Comparison of ENCODE assay signal across 8 cellular contexts in the genomic region with DNA sequence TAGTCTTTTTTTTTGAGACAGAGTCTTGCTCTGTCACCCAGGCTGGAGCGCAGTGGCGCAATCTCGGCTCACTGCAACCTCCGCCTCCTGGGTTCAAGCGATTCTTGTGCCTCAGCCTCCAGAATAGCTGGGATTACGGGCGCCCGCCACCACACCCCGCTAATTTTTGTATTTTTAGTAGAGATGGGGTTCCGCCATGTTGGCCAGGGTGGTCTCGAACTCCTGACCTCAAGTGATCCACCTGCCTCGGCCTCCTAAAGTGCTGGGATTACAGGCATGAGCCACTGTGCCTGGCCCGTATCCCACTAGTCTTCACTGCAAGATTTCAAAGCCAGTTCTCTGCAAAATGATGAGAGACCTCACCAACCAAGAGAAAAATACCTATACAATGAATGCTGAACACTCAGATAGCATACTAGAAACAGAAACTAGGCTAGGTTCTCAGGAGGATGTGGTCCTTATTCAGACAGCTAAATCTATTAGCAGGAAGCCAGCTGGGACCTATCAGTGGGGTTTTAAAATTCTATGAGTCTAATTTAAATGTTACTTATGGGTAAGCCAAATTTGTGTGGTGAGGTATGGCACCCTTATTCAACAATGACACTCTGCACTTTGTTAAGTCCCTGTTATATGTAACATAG.
DNase-seq lines count a peak whose midpoint lies in the region; ATAC-seq and TF ChIP-seq lines count a peak whose summit lies in the region.
"Not testable (repeated sequence)": the region's sequence is repeated elsewhere in the genome, so short reads cannot be mapped to it uniquely, and the experiment has no call there.

No MANE protein-coding gene starts in this region.

- not testable (repeated sequence) for H3K9ac ChIP-seq in BLaER1 treated with 17β-estradiol and CSF1 and Interleukin-3, amounts not matched to agents 10 nM and 100 nM

- POLR2A ChIA-PET in activated CD8-positive, alpha-beta T cell treated with anti-CD3 and anti-CD28 coated beads for 36 hours (lab: Charles Lee), result interaction anchor here (1.1 to 2.2 kb wide), 4 partner anchors 9 to 75 kb away, joined by 3 to 11 read pairs (median 4); no protein-coding TSS in a partner anchor

- not testable (repeated sequence) for H4K20me1 ChIP-seq in BLaER1 treated with 17β-estradiol and CSF1 and Interleukin-3, amounts not matched to agents 10 nM and 100 nM

- not testable (repeated sequence) for TF ChIP-seq CTCF in activated CD8-positive, alpha-beta T cell treated with anti-CD3 and anti-CD28 coated beads for 36 hours (IDR thresholded peaks at IDR 0.05)

- not testable (repeated sequence) for H3K4me3 ChIP-seq in BLaER1 treated with 17β-estradiol and CSF1 and Interleukin-3, amounts not matched to agents 10 nM and 100 nM

- peak overlapping the region in 9 of 11 experiments; percentile 7 to 83 (median 56); a peak in 17 of 22 replicates for H3K4me2 ChIP-seq in BLaER1 treated with 17β-estradiol and CSF1 and Interleukin-3, amounts not matched to agents 10 nM and 100 nM

- not testable (repeated sequence) for H3K27me3 Mint-ChIP-seq in activated CD8-positive, alpha-beta T cell treated with anti-CD3 and anti-CD28 coated beads for 36 hours; memory B cell

- H3K9me3 Mint-ChIP-seq in activated CD8-positive, alpha-beta T cell treated with anti-CD3 and anti-CD28 coated beads for 36 hours; memory B cell: not testable (repeated sequence)

- peak; percentile 72 for ATAC-seq in GM18517 (IDR thresholded peaks at IDR 0.05; ENCODE audit: unreplicated experiment)
- ATAC-seq in GM19395 (IDR thresholded peaks at IDR 0.05; ENCODE audit: unreplicated experiment), result peak; percentile 73
- peak; percentile 62 for ATAC-seq in GM21786 (IDR thresholded peaks at IDR 0.05; ENCODE audit: unreplicated experiment)
- peak; percentile 48 for ATAC-seq in HG03097 (IDR thresholded peaks at IDR 0.05; ENCODE audit: low FRiP score, unreplicated experiment)
- peak; percentile 53 for ATAC-seq in HG03575 (IDR thresholded peaks at IDR 0.05; ENCODE audit: extremely low read depth, insufficient number of reproducible peaks, low FRiP score, unreplicated experiment)
- ATAC-seq in activated CD8-positive, alpha-beta T cell treated with anti-CD3 and anti-CD28 coated beads for 36 hours, result peak; percentile 86
- ATAC-seq in memory B cell (ENCODE audit: low read depth), result peak; percentile 82

- H3K4me3 Mint-ChIP-seq in activated CD8-positive, alpha-beta T cell treated with anti-CD3 and anti-CD28 coated beads for 36 hours, result not testable (repeated sequence)
- H3K4me3 Mint-ChIP-seq in memory B cell, result peak overlapping the region; percentile 55

- H3K4me1 Mint-ChIP-seq in activated CD8-positive, alpha-beta T cell treated with anti-CD3 and anti-CD28 coated beads for 36 hours (ENCODE audit: low read depth), result peaks cover 26% of the 10 kb centered on the region
- peaks cover 61% of the 10 kb centered on the region for H3K4me1 Mint-ChIP-seq in memory B cell

- peak overlapping the region; percentile 76 for H3K27ac Mint-ChIP-seq in activated CD8-positive, alpha-beta T cell treated with anti-CD3 and anti-CD28 coated beads for 36 hours
- H3K27ac Mint-ChIP-seq in memory B cell, result peak overlapping the region; percentile 89

- peaks cover 0 to 71% (median 58%) of the 10 kb centered on the region in 10 experiments; a peak in 17 of 20 replicates for H3K4me1 ChIP-seq in BLaER1 treated with 17β-estradiol and CSF1 and Interleukin-3, amounts not matched to agents 10 nM and 100 nM

- intact Hi-C loops in activated CD8-positive, alpha-beta T cell treated with anti-CD3 and anti-CD28 coated beads for 36 hours (cut with micrococcal nuclease), result not testable (repeated sequence)

- H3K27ac ChIP-seq in BLaER1 treated with 17β-estradiol and CSF1 and Interleukin-3, amounts not matched to agents 10 nM and 100 nM, result peak overlapping the region in 2 of 11 experiments; percentile 12 to 59; a peak in 3 of 22 replicates

- not testable (repeated sequence) for H3K9me3 ChIP-seq in BLaER1 treated with 17β-estradiol and CSF1 and Interleukin-3, amounts not matched to agents 10 nM and 100 nM (replicated peaks in 1 of 11)

- H3K36me3 Mint-ChIP-seq in activated CD8-positive, alpha-beta T cell treated with anti-CD3 and anti-CD28 coated beads for 36 hours (ENCODE audit: low read depth); memory B cell: not testable (repeated sequence)

- CTCF ChIA-PET in activated CD8-positive, alpha-beta T cell treated with anti-CD3 and anti-CD28 coated beads for 36 hours (lab: Charles Lee), result interaction anchor here (1.3 kb wide), 1 partner anchor 27 kb away, joined by 4 read pairs; no protein-coding TSS in a partner anchor

- H3K27me3 ChIP-seq in BLaER1 treated with 17β-estradiol and CSF1 and Interleukin-3, amounts not matched to agents 10 nM and 100 nM, result not testable (repeated sequence)

- not testable (repeated sequence) for H3K36me3 ChIP-seq in BLaER1 treated with 17β-estradiol and CSF1 and Interleukin-3, amounts not matched to agents 10 nM and 100 nM

- DNase-seq in activated CD8-positive, alpha-beta T cell treated with anti-CD3 and anti-CD28 coated beads for 36 hours, result peak; percentile 33
- peak in 1 of 2 donors; percentile 40 for DNase-seq in memory B cell (ENCODE audit: low spot score in 2 of 2)
